In the genomic region with DNA sequence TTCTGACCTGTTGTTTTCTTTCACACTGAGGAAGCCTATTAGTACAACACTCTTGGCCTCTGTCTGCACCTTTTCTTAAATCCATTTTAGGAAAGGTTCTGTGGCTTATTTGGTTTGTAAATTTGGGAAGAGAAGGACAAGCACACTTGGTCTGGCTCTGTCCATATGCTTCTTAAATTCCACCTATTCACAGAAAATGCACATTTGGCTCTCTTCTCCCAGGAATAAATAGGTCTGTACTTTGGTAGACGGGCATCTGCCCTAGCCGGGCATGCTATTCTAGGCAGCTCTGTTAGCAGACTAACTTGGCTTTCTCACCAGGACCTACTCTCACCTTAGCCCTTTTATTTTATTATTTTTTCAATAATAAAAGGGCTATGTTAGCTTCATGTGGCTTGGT, we compare ENCODE assay signal across 23 cellular contexts.
"Had no signal": no experiment of that assay in that cellular context is flagged by ENCODE, and none has a peak within 500 bp of the region (broad histone marks: within the 10 kb centered on the region; RNA-seq: fewer than 3 reads in every experiment).

No MANE protein-coding gene starts in this region.

- H3K9me3 ChIP-seq: esophagus muscularis mucosa, lower lobe of right lung, mucosa of descending colon had no signal

- H3K36me3 ChIP-seq: esophagus muscularis mucosa, gastroesophageal sphincter, heart right ventricle, left lung, lower lobe of right lung had no signal

- H3K27ac ChIP-seq: coronary artery, dorsolateral prefrontal cortex, esophagus muscularis mucosa, foreskin keratinocyte, gastroesophageal sphincter, heart right ventricle, left lung, lower lobe of right lung had no signal

- FAIRE-seq: endothelial cell of umbilical vein, frontal cortex, islet of Langerhans, keratinocyte had no signal

- H3K27me3 ChIP-seq: dorsolateral prefrontal cortex, esophagus muscularis mucosa, foreskin keratinocyte, gastroesophageal sphincter, heart right ventricle, left lung had no signal

- H3K4me3 ChIP-seq: coronary artery, dorsolateral prefrontal cortex, esophagus muscularis mucosa, gastroesophageal sphincter, heart right ventricle, left lung, lower lobe of right lung, mucosa of descending colon had no signal

- ATAC-seq: foreskin keratinocyte; gastroesophageal sphincter; heart right ventricle; left cardiac atrium; left lung; left ventricle myocardium superior; lower lobe of right lung; mucosa of descending colon; naive thymus-derived CD8-positive, alpha-beta T cell had no signal

- DNase-seq: dermis blood vessel endothelial cell; effector CD4-positive, alpha-beta T cell; effector memory CD4-positive, alpha-beta T cell; foreskin keratinocyte; head of caudate nucleus; heart right ventricle; hippocampal formation; left cardiac atrium; left lung; left ventricle myocardium superior; lower lobe of right lung; mesenchymal stem cell; mucosa of descending colon; naive B cell; naive thymus-derived CD8-positive, alpha-beta T cell had no signal

- H3K4me1 ChIP-seq: esophagus muscularis mucosa, gastroesophageal sphincter, heart right ventricle, left lung, lower lobe of right lung had no signal
